15 cellular contexts compared by ENCODE assay signal in the genomic region with DNA sequence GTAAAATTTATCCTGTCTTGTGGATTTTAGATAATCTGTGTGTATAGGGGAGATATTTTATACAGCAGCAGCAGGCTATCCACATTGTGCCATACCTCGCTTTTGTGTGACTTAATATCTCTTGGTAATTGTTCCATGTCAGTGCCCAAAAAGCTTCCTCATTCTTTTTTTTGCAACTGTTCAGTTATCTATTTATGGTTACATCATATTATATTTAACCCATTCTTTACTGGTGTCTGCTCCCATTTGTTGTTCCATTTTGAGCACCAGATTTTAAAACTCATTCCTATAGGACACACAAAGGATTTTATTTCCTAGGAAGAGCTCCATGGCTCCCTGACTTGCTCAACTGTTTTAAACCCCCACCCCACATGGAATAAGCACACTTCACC.
A peak's percentile ranks its signal among the peaks of the same experiment; 100 is the strongest.
DNase-seq lines count a peak whose midpoint lies in the region; ATAC-seq and TF ChIP-seq lines count a peak whose summit lies in the region.
"Had no signal": no experiment of that assay in that cellular context is flagged by ENCODE, and none has a peak within 500 bp of the region (broad histone marks: within the 10 kb centered on the region; RNA-seq: fewer than 3 reads in every experiment).

No MANE protein-coding gene starts in this region.

- TF ChIP-seq CTCF in DND-41 (IDR thresholded peaks at IDR 0.05; ENCODE audit: borderline replicate concordance, extremely low read depth, low read length, poor library complexity, severe bottlenecking) (no peak), activated B cell treated with CpG ODN at 0.5 μM for 24 hours (IDR thresholded peaks at IDR 0.05) (no peak), BE2C (IDR thresholded peaks at IDR 0.05; ENCODE audit: low read depth, low read length) (no peak)

- H3K36me3 ChIP-seq in DND-41 (ENCODE audit: insufficient read depth, low read length) (no peaks in the 10 kb centered on the region), GM23248 (ENCODE audit: low read depth) (no peaks in the 10 kb centered on the region), BE2C (no peaks in the 10 kb centered on the region)
- H3K36me3 ChIP-seq: breast epithelium, neutrophil, thyroid gland had no signal

- H3K79me2 ChIP-seq in DND-41 (ENCODE audit: insufficient read depth, low read length) (no peaks in the 10 kb centered on the region), GM23248 (ENCODE audit: insufficient read depth) (no peaks in the 10 kb centered on the region)

- no peaks in the 10 kb centered on the region for H3K36me3 Mint-ChIP-seq in activated B cell treated with CpG ODN at 0.5 μM for 24 hours (ENCODE audit: low read depth)

- CTCF ChIA-PET in activated B cell treated with CpG ODN at 0.5 μM for 24 hours (lab: Charles Lee), result interaction anchor here (1.0 to 6.7 kb wide), 7 partner anchors 21 to 87 kb away, joined by 3 to 45 read pairs (median 6); a partner anchor contains a TSS

- DNase-seq in DND-41 (no peak), activated B cell treated with CpG ODN at 0.5 μM for 24 hours (no peak), kidney tubule cell (ENCODE audit: low spot score) (peak; percentile 67), GM23248 (no peak), BE2C (no peak), cerebellar cortex (ENCODE audit: low spot score) (no peak), NCI-H2029 treated with DMSO at 0.1 percent for 48 hours (lab: John Stamatoyannopoulos, UW) (no peak)
- no peak for DNase-seq in Jurkat, Clone E6-1 (ENCODE audit: low read depth, low spot score)
- DNase-seq: Kasumi-1, left ventricle myocardium superior, NCI-H2081 treated with DMSO at 0.1 percent for 48 hours, thyroid gland had no signal

- WGBS in GM23248 (ENCODE audit: low coverage in 1 of 2, low lambda C conversion rate in 2 of 2, missing lambda C conversion rate in 2 of 2), 2 experiments, result 14 to 15% methylated on average over 1 of the region's 1 CpG

- peak overlapping the region; percentile 72 for H3K4me3 Mint-ChIP-seq in activated B cell treated with CpG ODN at 0.5 μM for 24 hours

- H3K27me3 ChIP-seq in DND-41 (ENCODE audit: insufficient read depth, low read length, poor library complexity), result no peaks in the 10 kb centered on the region
- H3K27me3 ChIP-seq in GM23248 (replicated peaks; ENCODE audit: insufficient read depth), result peaks cover 33% of the 10 kb centered on the region
- peaks cover 11% of the 10 kb centered on the region for H3K27me3 ChIP-seq in BE2C
- H3K27me3 ChIP-seq: breast epithelium, neutrophil, thyroid gland had no signal

- H3K27ac Mint-ChIP-seq in activated B cell treated with CpG ODN at 0.5 μM for 24 hours, result peak overlapping the region; percentile 89

- peak overlapping the region; percentile 57 for H3K4me2 ChIP-seq in DND-41 (ENCODE audit: insufficient read depth, low read length)
- H3K4me2 ChIP-seq in GM23248 (ENCODE audit: unreplicated experiment), result no peak overlapping the region

- H3K4me3 ChIP-seq in DND-41 (ENCODE audit: low read depth in 1 of 2, low read length in 2 of 2) (peak overlapping the region in 1 of 2 experiments; percentile 27; a peak in 2 of 4 replicates), GM23248 (no peak overlapping the region), BE2C (ENCODE audit: low read depth, low read length) (no peak overlapping the region)
- H3K4me3 ChIP-seq in Jurkat, Clone E6-1 (ENCODE audit: low read length), result peak overlapping the region; percentile 36
- H3K4me3 ChIP-seq: breast epithelium, thyroid gland had no signal

- no peaks in the 10 kb centered on the region for H3K27me3 Mint-ChIP-seq in activated B cell treated with CpG ODN at 0.5 μM for 24 hours

- in situ Hi-C loops in GM23248 (cut with MboI), result loop anchor here (25.0 kb wide), 1 partner anchor 664 kb away; no protein-coding TSS in a partner anchor

- H3K4me1 ChIP-seq in DND-41 (ENCODE audit: insufficient read depth, low read length) (peaks cover 44% of the 10 kb centered on the region), GM23248 (ENCODE audit: insufficient read depth) (no peaks in the 10 kb centered on the region), BE2C (no peaks in the 10 kb centered on the region)
- H3K4me1 ChIP-seq: breast epithelium, thyroid gland had no signal

- no peaks in the 10 kb centered on the region for H3K9me3 ChIP-seq in DND-41 (ENCODE audit: insufficient read depth, low read length, severe bottlenecking)
- H3K9me3 ChIP-seq in GM23248 (ENCODE audit: low read depth), result no peaks in the 10 kb centered on the region
- H3K9me3 ChIP-seq in BE2C, result no peaks in the 10 kb centered on the region
- H3K9me3 ChIP-seq: breast epithelium, neutrophil, thyroid gland had no signal

- no peaks in the 10 kb centered on the region for H3K9me3 Mint-ChIP-seq in activated B cell treated with CpG ODN at 0.5 μM for 24 hours

- peaks cover 60% of the 10 kb centered on the region for H3K4me1 Mint-ChIP-seq in activated B cell treated with CpG ODN at 0.5 μM for 24 hours

- POLR2A ChIA-PET in activated B cell treated with CpG ODN at 0.5 μM for 24 hours (lab: Charles Lee), result interaction anchor here (0.9 to 5.6 kb wide), 6 partner anchors 14 to 197 kb away, joined by 3 to 76 read pairs (median 12); a partner anchor contains a TSS

- peak overlapping the region; percentile 83 for H3K27ac ChIP-seq in DND-41 (ENCODE audit: low read length)
- H3K27ac ChIP-seq in GM23248, result no peak overlapping the region
- H3K27ac ChIP-seq: breast epithelium, neutrophil, thyroid gland had no signal

- H3K9me2 ChIP-seq in GM23248 (ENCODE audit: insufficient read depth), result no peaks in the 10 kb centered on the region

- H3K9ac ChIP-seq in DND-41 (ENCODE audit: low read depth, low read length) (peak overlapping the region; percentile 42), GM23248 (no peak overlapping the region)

- H4K20me1 ChIP-seq in DND-41 (ENCODE audit: insufficient read depth, low read length) (no peaks in the 10 kb centered on the region), GM23248 (ENCODE audit: insufficient read depth) (no peaks in the 10 kb centered on the region)

- intact Hi-C loops in activated B cell treated with CpG ODN at 0.5 μM for 24 hours (cut with micrococcal nuclease), result loop anchor here (1.0 kb wide), 5 partner anchors 9 to 87 kb away; a partner anchor contains a TSS

- H2AFZ ChIP-seq in DND-41 (ENCODE audit: low read depth, low read length), result peak overlapping the region; percentile 44; the same call in 1 of the 2 replicates
- H2AFZ ChIP-seq in GM23248, result no peak overlapping the region

- H3F3A ChIP-seq in GM23248 (ENCODE audit: insufficient read depth), result no peaks in the 10 kb centered on the region

- ATAC-seq in DND-41 (ENCODE audit: insufficient read depth, low read depth), result no peak
- peak; percentile 71 for ATAC-seq in activated B cell treated with CpG ODN at 0.5 μM for 24 hours (ENCODE audit: low read depth)
- ATAC-seq: left ventricle myocardium superior, Panc1 had no signal
